In the genomic region with DNA sequence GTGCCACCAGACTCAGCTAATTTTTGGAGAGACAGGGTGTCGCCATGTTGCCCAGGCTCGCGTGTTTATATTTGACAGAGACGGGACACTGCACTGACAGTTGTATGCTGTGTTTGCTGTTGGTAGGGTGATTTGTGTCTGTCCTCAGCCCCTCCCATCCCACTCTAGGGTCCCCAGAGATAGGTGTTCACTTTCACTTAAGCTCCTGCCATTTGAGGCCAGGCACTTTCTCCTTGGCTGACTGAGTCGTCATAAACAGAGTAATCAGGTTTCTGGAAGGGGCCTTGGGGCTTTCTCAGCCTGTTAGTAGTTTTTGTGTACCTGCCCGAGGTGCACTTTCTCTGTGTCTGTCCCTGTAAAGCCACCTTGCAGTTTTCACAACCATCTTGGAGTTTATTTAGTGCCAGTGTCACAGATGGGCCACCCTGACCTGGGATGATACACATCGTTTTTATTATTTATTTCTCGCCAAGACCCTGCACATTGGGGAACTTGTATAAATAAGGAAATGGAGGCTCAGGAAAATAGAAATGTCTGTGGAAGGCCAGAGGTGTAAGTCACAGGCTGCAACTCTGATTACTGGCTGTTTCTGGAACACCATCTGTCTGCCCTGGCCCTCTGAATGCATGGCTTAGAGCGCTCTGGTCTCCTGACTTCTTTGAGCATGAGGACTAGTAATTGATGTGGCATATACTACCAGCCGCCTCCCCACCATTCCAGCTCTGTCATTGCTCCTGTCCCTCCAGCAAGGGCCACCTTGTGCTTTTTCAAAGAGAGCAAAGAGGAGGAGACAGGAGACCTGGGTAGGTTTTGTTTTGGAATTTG, we compare ENCODE assay signal across 1 cellular context.
TF ChIP-seq lines count a peak whose summit lies in the region.

No MANE protein-coding gene starts in this region.

TF ChIP-seq in GM23338, 12 proteins besides CTCF, POLR2A, EP300 and RAD21 (continued from another document):
- TF ChIP-seq EZH2phosphoT487 (IDR thresholded peaks at IDR 0.05; ENCODE audit: unreplicated experiment) (no peak), NANOG (IDR thresholded peaks at IDR 0.05; ENCODE audit: borderline replicate concordance) (no peak), ZNF331 (CRISPR knock-in tag; IDR thresholded peaks at IDR 0.05; ENCODE audit: low read depth) (no peak), JUNB (IDR thresholded peaks at IDR 0.05; ENCODE audit: unreplicated experiment) (no peak), EZH2 (IDR thresholded peaks at IDR 0.05; ENCODE audit: low read depth, unreplicated experiment) (no peak), CREB1 (CRISPR knock-in tag; IDR thresholded peaks at IDR 0.05; ENCODE audit: low read depth) (no peak), STAT1 (IDR thresholded peaks at IDR 0.05; ENCODE audit: unreplicated experiment) (no peak), POLR2AphosphoS5 (IDR thresholded peaks at IDR 0.05; ENCODE audit: low read depth) (no peak)
- TF ChIP-seq, protein P1, sequence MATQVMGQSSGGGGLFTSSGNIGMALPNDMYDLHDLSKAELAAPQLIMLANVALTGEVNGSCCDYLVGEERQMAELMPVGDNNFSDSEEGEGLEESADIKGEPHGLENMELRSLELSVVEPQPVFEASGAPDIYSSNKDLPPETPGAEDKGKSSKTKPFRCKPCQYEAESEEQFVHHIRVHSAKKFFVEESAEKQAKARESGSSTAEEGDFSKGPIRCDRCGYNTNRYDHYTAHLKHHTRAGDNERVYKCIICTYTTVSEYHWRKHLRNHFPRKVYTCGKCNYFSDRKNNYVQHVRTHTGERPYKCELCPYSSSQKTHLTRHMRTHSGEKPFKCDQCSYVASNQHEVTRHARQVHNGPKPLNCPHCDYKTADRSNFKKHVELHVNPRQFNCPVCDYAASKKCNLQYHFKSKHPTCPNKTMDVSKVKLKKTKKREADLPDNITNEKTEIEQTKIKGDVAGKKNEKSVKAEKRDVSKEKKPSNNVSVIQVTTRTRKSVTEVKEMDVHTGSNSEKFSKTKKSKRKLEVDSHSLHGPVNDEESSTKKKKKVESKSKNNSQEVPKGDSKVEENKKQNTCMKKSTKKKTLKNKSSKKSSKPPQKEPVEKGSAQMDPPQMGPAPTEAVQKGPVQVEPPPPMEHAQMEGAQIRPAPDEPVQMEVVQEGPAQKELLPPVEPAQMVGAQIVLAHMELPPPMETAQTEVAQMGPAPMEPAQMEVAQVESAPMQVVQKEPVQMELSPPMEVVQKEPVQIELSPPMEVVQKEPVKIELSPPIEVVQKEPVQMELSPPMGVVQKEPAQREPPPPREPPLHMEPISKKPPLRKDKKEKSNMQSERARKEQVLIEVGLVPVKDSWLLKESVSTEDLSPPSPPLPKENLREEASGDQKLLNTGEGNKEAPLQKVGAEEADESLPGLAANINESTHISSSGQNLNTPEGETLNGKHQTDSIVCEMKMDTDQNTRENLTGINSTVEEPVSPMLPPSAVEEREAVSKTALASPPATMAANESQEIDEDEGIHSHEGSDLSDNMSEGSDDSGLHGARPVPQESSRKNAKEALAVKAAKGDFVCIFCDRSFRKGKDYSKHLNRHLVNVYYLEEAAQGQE (IDR thresholded peaks at IDR 0.05; ENCODE audit: unreplicated experiment), result no peak
- TF ChIP-seq, protein P2, sequence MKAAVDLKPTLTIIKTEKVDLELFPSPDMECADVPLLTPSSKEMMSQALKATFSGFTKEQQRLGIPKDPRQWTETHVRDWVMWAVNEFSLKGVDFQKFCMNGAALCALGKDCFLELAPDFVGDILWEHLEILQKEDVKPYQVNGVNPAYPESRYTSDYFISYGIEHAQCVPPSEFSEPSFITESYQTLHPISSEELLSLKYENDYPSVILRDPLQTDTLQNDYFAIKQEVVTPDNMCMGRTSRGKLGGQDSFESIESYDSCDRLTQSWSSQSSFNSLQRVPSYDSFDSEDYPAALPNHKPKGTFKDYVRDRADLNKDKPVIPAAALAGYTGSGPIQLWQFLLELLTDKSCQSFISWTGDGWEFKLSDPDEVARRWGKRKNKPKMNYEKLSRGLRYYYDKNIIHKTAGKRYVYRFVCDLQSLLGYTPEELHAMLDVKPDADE (IDR thresholded peaks at IDR 0.05), result no peak
